23 cellular contexts compared by ENCODE assay signal in genomic region chr4:40581254-40582140, GRCh38. TPM values are rescaled to one million over a fixed set of nuclear protein-coding genes. Genes with fewer than 3 reads are reported as not detected.
DNase-seq lines count a peak whose midpoint lies in the region; ATAC-seq, FAIRE-seq and TF ChIP-seq lines count a peak whose summit lies in the region.
"Had no signal": no experiment of that assay in that cellular context is flagged by ENCODE, and none has a peak within 500 bp of the region (broad histone marks: within the 10 kb centered on the region; RNA-seq: fewer than 3 reads in every experiment).

No MANE protein-coding gene starts in this region.

- no peak overlapping the region for H2BK20ac ChIP-seq in H1 (ENCODE audit: low read length)

- peak overlapping the region; percentile 53; the same call in 1 of the 2 replicates for H3K4me2 ChIP-seq in MM.1S (ENCODE audit: low read depth, low read length)
- no peak overlapping the region for H3K4me2 ChIP-seq in H1 (ENCODE audit: insufficient read depth in 1 of 2, low read depth in 2 of 2, low read length in 2 of 2)

- H3K27me3 Mint-ChIP-seq in activated T-cell treated with anti-CD3 and anti-CD28 coated beads, Interleukin-2, amount 50 U/mL, for 24 hours: peaks cover 4% of the 10 kb centered on the region
- H3K27me3 Mint-ChIP-seq in stimulated activated memory B cell treated with anti-CD40 and anti-IgM and Interleukin-4, amounts not matched to agents 10 μg/mL and 1 μg/mL and 100 μg/mL, for 72 hours: no peaks in the 10 kb centered on the region

- H2BK15ac ChIP-seq in H1 (ENCODE audit: low read length): no peak overlapping the region

- H2BK120ac ChIP-seq in H1 (replicated peaks; ENCODE audit: low read depth, low read length): no peak overlapping the region

- H4K20me1 ChIP-seq in MM.1S (ENCODE audit: insufficient read depth, low read length): no peaks in the 10 kb centered on the region
- H4K20me1 ChIP-seq in H1 (replicated peaks in 1 of 2; ENCODE audit: control insufficient read depth in 1 of 2, insufficient read depth in 2 of 2, low read length in 2 of 2): peaks cover 2 to 4% of the 10 kb centered on the region in 2 experiments

- H2BK12ac ChIP-seq in H1 (ENCODE audit: low read depth, low read length): no peak overlapping the region

- no peak overlapping the region for H2AFZ ChIP-seq in MM.1S (ENCODE audit: low read length)
- H2AFZ ChIP-seq in H1 (ENCODE audit: low read length): no peak overlapping the region
- H2AFZ ChIP-seq: GM23248 had no signal

- H3K4me1 ChIP-seq in MM.1S (ENCODE audit: low read length): peaks cover 41% of the 10 kb centered on the region
- H3K4me1 ChIP-seq in H1 (replicated peaks in 1 of 4; ENCODE audit: control insufficient read depth in 3 of 4, insufficient read depth in 4 of 4, low read length in 3 of 4): peaks cover 0 to 13% (median 5%) of the 10 kb centered on the region in 4 experiments; a peak in 4 of 7 replicates
- no peaks in the 10 kb centered on the region for H3K4me1 ChIP-seq in psoas muscle

- 92% methylated on average over 15 of the region's 15 CpGs; no CpG with 5 or more reads in 1 of the 2 experiments for WGBS in H1 (ENCODE audit: extremely low coverage in 1 of 2, insufficient coverage in 1 of 2, insufficient read length in 1 of 2, insufficient replicate concordance in 2 of 2, low coverage in 1 of 2, low lambda C conversion rate in 2 of 2, missing lambda C conversion rate in 1 of 2), 2 experiments
- WGBS in psoas muscle, 3 donors: 79 to 83% (median 80%) methylated on average over 15 of the region's 15 CpGs

- H3K79me2 ChIP-seq in MM.1S (ENCODE audit: low read length) (peaks cover 70% of the 10 kb centered on the region), H1 (ENCODE audit: control insufficient read depth in 1 of 2, insufficient read depth in 2 of 2, low read length in 2 of 2) (peaks cover 0 to 80% of the 10 kb centered on the region in 2 experiments; a peak in 2 of 4 replicates)

- H3K4me3 Mint-ChIP-seq in activated T-cell treated with anti-CD3 and anti-CD28 coated beads, Interleukin-2, amount 50 U/mL, for 24 hours: no peak overlapping the region
- H3K4me3 Mint-ChIP-seq in stimulated activated memory B cell treated with anti-CD40 and anti-IgM and Interleukin-4, amounts not matched to agents 10 μg/mL and 1 μg/mL and 100 μg/mL, for 72 hours: no peak overlapping the region
- H3K4me3 Mint-ChIP-seq: activated CD8-positive, alpha-beta memory T cell treated with anti-CD3 and anti-CD28 coated beads, Interleukin-2, amount 10 ng/mL, durations not matched to agents 7 days and 5 days; CD4-positive, alpha-beta T cell; naive thymus-derived CD8-positive, alpha-beta T cell had no signal

- no peaks in the 10 kb centered on the region for H3K23me2 ChIP-seq in H1 (ENCODE audit: low read depth, low read length)

- H3K23ac ChIP-seq in H1 (ENCODE audit: insufficient read length): no peak overlapping the region

- no peak overlapping the region for H4K91ac ChIP-seq in H1 (replicated peaks; ENCODE audit: insufficient read length, low read length)

- no peak overlapping the region for H3K18ac ChIP-seq in H1 (ENCODE audit: extremely low read depth, low read length)

- peaks cover 27% of the 10 kb centered on the region for H3K4me1 Mint-ChIP-seq in activated T-cell treated with anti-CD3 and anti-CD28 coated beads, Interleukin-2, amount 50 U/mL, for 24 hours (ENCODE audit: low read depth)
- H3K4me1 Mint-ChIP-seq in stimulated activated memory B cell treated with anti-CD40 and anti-IgM and Interleukin-4, amounts not matched to agents 10 μg/mL and 1 μg/mL and 100 μg/mL, for 72 hours: peaks cover 47% of the 10 kb centered on the region

- no peak overlapping the region for H2AK5ac ChIP-seq in H1 (ENCODE audit: low read depth, low read length)

- TF ChIP-seq EP300 in H1 (IDR thresholded peaks at IDR 0.05; ENCODE audit: borderline replicate concordance in 1 of 2, low read depth in 2 of 2, low read length in 2 of 2): no peak

- no peak overlapping the region for H3K4ac ChIP-seq in H1 (replicated peaks; ENCODE audit: insufficient read length, low read depth, low read length)

- TF ChIP-seq RAD21 in H1 (IDR thresholded peaks at IDR 0.05 in 1 of 2, conservative IDR thresholded peaks at IDR 0.05 in 1 of 2; ENCODE audit: low read depth in 2 of 2, low read length in 2 of 2): no peak

- CTCF ChIA-PET in H1 (lab: Charles Lee; ENCODE audit: partially characterized antibody): interaction anchor here (0.6 to 1.5 kb wide), 8 partner anchors 15 to 1491 kb away, joined by 3 to 4 read pairs (median 3); no protein-coding TSS in a partner anchor

- ATAC-seq in stimulated activated memory B cell treated with anti-CD40 and anti-IgM and Interleukin-4, amounts not matched to agents 10 μg/mL and 1 μg/mL and 100 μg/mL, for 72 hours: no peak
- ATAC-seq in psoas muscle: no peak
- ATAC-seq in GM19035 (IDR thresholded peaks at IDR 0.05; ENCODE audit: unreplicated experiment): no peak
- no peak for ATAC-seq in left lobe of liver
- ATAC-seq: activated CD8-positive, alpha-beta memory T cell treated with anti-CD3 and anti-CD28 coated beads, Interleukin-2, amount 10 ng/mL, durations not matched to agents 7 days and 5 days; naive thymus-derived CD8-positive, alpha-beta T cell had no signal

- H3K4me3 ChIP-seq in MM.1S (ENCODE audit: low read length) (0 out of 2 replicates have a peak overlapping the region, but pooled peaks have one; percentile 2), H1 (ENCODE audit: extremely low read depth in 1 of 4, insufficient read depth in 2 of 4, low read depth in 3 of 4, low read length in 4 of 4) (no peak overlapping the region), psoas muscle (no peak overlapping the region)
- H3K4me3 ChIP-seq: ascending aorta, GM23248, tibial artery had no signal

- peak overlapping the region; percentile 41; the same call in 1 of the 2 replicates for H2BK5ac ChIP-seq in H1 (ENCODE audit: low read depth, low read length)

- no peaks in the 10 kb centered on the region for H3K36me3 Mint-ChIP-seq in activated T-cell treated with anti-CD3 and anti-CD28 coated beads, Interleukin-2, amount 50 U/mL, for 24 hours (ENCODE audit: low read depth)
- peaks cover 11% of the 10 kb centered on the region for H3K36me3 Mint-ChIP-seq in stimulated activated memory B cell treated with anti-CD40 and anti-IgM and Interleukin-4, amounts not matched to agents 10 μg/mL and 1 μg/mL and 100 μg/mL, for 72 hours
- H3K36me3 Mint-ChIP-seq: activated CD8-positive, alpha-beta memory T cell treated with anti-CD3 and anti-CD28 coated beads, Interleukin-2, amount 10 ng/mL, durations not matched to agents 7 days and 5 days; naive thymus-derived CD8-positive, alpha-beta T cell had no signal

- H3K27me3 ChIP-seq in MM.1S (replicated peaks; ENCODE audit: insufficient read depth, low read length): no peaks in the 10 kb centered on the region
- H3K27me3 ChIP-seq in H1 (replicated peaks in 1 of 4; ENCODE audit: control insufficient read depth in 3 of 4, extremely low read depth in 1 of 4, insufficient read depth in 3 of 4, low read length in 3 of 4): no peaks in the 10 kb centered on the region
- H3K27me3 ChIP-seq in psoas muscle (ENCODE audit: insufficient read depth in 3 of 3, low read length in 2 of 3): no peaks in the 10 kb centered on the region
- H3K27me3 ChIP-seq: ascending aorta had no signal

- TF ChIP-seq CTCF in MM.1S (IDR thresholded peaks at IDR 0.05; ENCODE audit: low read length): no peak
- no peak for TF ChIP-seq CTCF in H1 (IDR thresholded peaks at IDR 0.05; ENCODE audit: control extremely low read depth in 1 of 3, insufficient read depth in 1 of 3, low read depth in 1 of 3, low read length in 3 of 3)
- no peak for TF ChIP-seq CTCF in psoas muscle (IDR thresholded peaks at IDR 0.05)

- no peak overlapping the region for H3K56ac ChIP-seq in H1 (replicated peaks; ENCODE audit: insufficient read length, low read depth, low read length)

- peak overlapping the region; percentile 51; the same call in 1 of the 2 replicates for H3K27ac ChIP-seq in MM.1S (ENCODE audit: low read length)
- H3K27ac ChIP-seq in H1 (ENCODE audit: low read depth, low read length): no peak overlapping the region
- H3K27ac ChIP-seq in psoas muscle: no peak overlapping the region
- H3K27ac ChIP-seq: ascending aorta, GM23248, tibial artery had no signal

- H3K36me3 ChIP-seq in MM.1S (replicated peaks; ENCODE audit: insufficient read depth, low read length): no peaks in the 10 kb centered on the region
- H3K36me3 ChIP-seq in H1 (ENCODE audit: control insufficient read depth in 2 of 4, insufficient read depth in 4 of 4, low read length in 3 of 4): no peaks in the 10 kb centered on the region; a peak in 1 of 8 replicates
- no peaks in the 10 kb centered on the region for H3K36me3 ChIP-seq in psoas muscle (ENCODE audit: insufficient read depth in 1 of 2, low read depth in 1 of 2)
- H3K36me3 ChIP-seq: ascending aorta, tibial artery had no signal

- no peak for DNase-seq in activated T-cell treated with anti-CD3 and anti-CD28 coated beads, Interleukin-2, amount 50 U/mL, for 24 hours
- no peak for DNase-seq in activated T-cell treated with anti-CD3 and anti-CD28 coated beads, Interleukin-2, amount 50 U/mL, for 1 hour
- DNase-seq in MM.1S (peak; percentile 72), H1 (ENCODE audit: low read depth in 1 of 2, low spot score in 2 of 2) (no peak), psoas muscle (no peak), left lobe of liver (ENCODE audit: low spot score) (no peak)
- DNase-seq: ACHN; activated CD8-positive, alpha-beta memory T cell treated with anti-CD3 and anti-CD28 coated beads, Interleukin-2, amount 10 ng/mL, durations not matched to agents 7 days and 5 days; CD4-positive, alpha-beta T cell; DMS79; GM23248; hippocampal formation; naive thymus-derived CD8-positive, alpha-beta T cell; NCI-H2081 treated with DMSO at 0.1 percent for 48 hours; NCI-H510A treated with DMSO at 0.1 percent for 48 hours; SHP77; T-helper 1 cell; tibial artery had no signal

- no peaks in the 10 kb centered on the region for H3K9me3 Mint-ChIP-seq in activated T-cell treated with anti-CD3 and anti-CD28 coated beads, Interleukin-2, amount 50 U/mL, for 24 hours
- H3K9me3 Mint-ChIP-seq in stimulated activated memory B cell treated with anti-CD40 and anti-IgM and Interleukin-4, amounts not matched to agents 10 μg/mL and 1 μg/mL and 100 μg/mL, for 72 hours: peaks cover 5% of the 10 kb centered on the region
- H3K9me3 Mint-ChIP-seq: CD4-positive, alpha-beta T cell; naive thymus-derived CD8-positive, alpha-beta T cell had no signal

- no peak overlapping the region for H4K8ac ChIP-seq in H1 (ENCODE audit: extremely low read depth, insufficient read depth, low read length)

- H3K9me3 ChIP-seq in MM.1S (replicated peaks; ENCODE audit: insufficient read depth, low read length) (no peaks in the 10 kb centered on the region), H1 (ENCODE audit: insufficient read depth in 2 of 2, low read depth in 1 of 2, low read length in 1 of 2) (no peaks in the 10 kb centered on the region), psoas muscle (no peaks in the 10 kb centered on the region)
- H3K9me3 ChIP-seq: ascending aorta, tibial artery had no signal

- peaks cover 26% of the 10 kb centered on the region for H3F3A ChIP-seq in MM.1S (ENCODE audit: insufficient read depth, low read length)

- no peak for TF ChIP-seq POLR2A in H1 (IDR thresholded peaks at IDR 0.05; ENCODE audit: control extremely low read depth in 1 of 2, low read depth in 2 of 2, low read length in 2 of 2)

- H3K14ac ChIP-seq in H1 (ENCODE audit: insufficient read length): no peak overlapping the region

- no peak for FAIRE-seq in H1 (lab: Jason Lieb, UNC)
- FAIRE-seq: colon, endometrium had no signal

- intact Hi-C loops in psoas muscle (cut with DNase I): no loop called here

- H4K5ac ChIP-seq in H1 (ENCODE audit: insufficient read length, low read depth, low read length): no peak overlapping the region

- no peaks in the 10 kb centered on the region for H3K9me2 ChIP-seq in MM.1S (replicated peaks; ENCODE audit: insufficient read depth, low read length)

- peak overlapping the region; percentile 8 for H3K27ac Mint-ChIP-seq in activated T-cell treated with anti-CD3 and anti-CD28 coated beads, Interleukin-2, amount 50 U/mL, for 24 hours
- peak overlapping the region; percentile 47 for H3K27ac Mint-ChIP-seq in stimulated activated memory B cell treated with anti-CD40 and anti-IgM and Interleukin-4, amounts not matched to agents 10 μg/mL and 1 μg/mL and 100 μg/mL, for 72 hours
- H3K27ac Mint-ChIP-seq: activated CD8-positive, alpha-beta memory T cell treated with anti-CD3 and anti-CD28 coated beads, Interleukin-2, amount 10 ng/mL, durations not matched to agents 7 days and 5 days; CD4-positive, alpha-beta T cell; naive thymus-derived CD8-positive, alpha-beta T cell had no signal

- H3K79me1 ChIP-seq in H1 (ENCODE audit: low read depth, low read length): peaks cover 12% of the 10 kb centered on the region; the same call in 1 of the 2 replicates

- POLR2A ChIA-PET in H1 (lab: Charles Lee; ENCODE audit: partially characterized antibody): interaction anchor here (0.8 to 1.9 kb wide), 3 partner anchors 11 to 46 kb away, joined by 3 to 4 read pairs (median 4); no protein-coding TSS in a partner anchor

- H3K9ac ChIP-seq in MM.1S (ENCODE audit: low read length): no peak overlapping the region
- H3K9ac ChIP-seq in H1 (replicated peaks in 1 of 4; ENCODE audit: extremely low read depth in 1 of 4, low read depth in 3 of 4, low read length in 3 of 4): no peak overlapping the region
- H3K9ac ChIP-seq: GM23248 had no signal

RNA-seq across cellular contexts. Expression of gene RBM47, which starts 48.2 kb away (rescaled TPM):
- 73.1 and 78.9 TPM in 2 replicates for total RNA-seq in H1 (2021; fragmentation: NEBNext Ultra II Directional; extraction: Animal tissue kit (Norgen Biotek cat#: 25700))
- polyA plus RNA-seq in H1 (2011; rRNA removed): 42.8 and 67.6 TPM in 2 replicates
- polyA plus RNA-seq in H1 (2011; cell fraction: cytosol; rRNA removed): 66.0 TPM
- 101 TPM for polyA plus RNA-seq in H1 (2011; cell fraction: nucleus; rRNA removed)
- 31.2 to 39.0 TPM (median 33.4 TPM) in 4 replicates for polyA plus RNA-seq in H1 (2012, experiment 1 of 2)
- polyA plus RNA-seq in H1 (2012, experiment 2 of 2): 15.2 TPM
- 49.4 TPM for polyA plus RNA-seq in H1 (2013, experiment 1 of 2)
- 50.7 TPM for polyA plus RNA-seq in H1 (2013, experiment 2 of 2)
- 41.2 and 61.3 TPM in 2 replicates for polyA minus RNA-seq in H1 (2011; rRNA and poly(A)+ RNA removed)
- 53.3 TPM for polyA minus RNA-seq in H1 (2011; cell fraction: cytosol; rRNA and poly(A)+ RNA removed)
- 66.1 TPM for polyA minus RNA-seq in H1 (2011; cell fraction: nucleus; rRNA and poly(A)+ RNA removed)
- total RNA-seq in psoas muscle: 1 to 10 TPM; 1.2 to 2.3 (median 2.1) TPM
- polyA plus RNA-seq in psoas muscle: under 1 TPM; 0.17 to 0.31 (median 0.30) TPM
- total RNA-seq in left lobe of liver: 56.5 TPM

Comparison
In these comparisons a context has a peak if more than half of its experiments do, and no peak if none do; other contexts are left out.
1. RNA of gene RBM47, which starts 48.2 kb away (total RNA-seq): 73.1 to 78.9 TPM in H1 and 56.5 TPM in left lobe of liver (single experiment); 1.2 to 2.3 TPM in psoas muscle; every median in the first group is over 10 times any median in the second.